Comparison of ENCODE assay signal across 23 cellular contexts in genomic region chr15:38503497-38503896, GRCh38. TPM values are rescaled to one million over a fixed set of nuclear protein-coding genes. Genes with fewer than 3 reads are reported as not detected.
DNase-seq lines count a peak whose midpoint lies in the region; ATAC-seq lines count a peak whose summit lies in the region.
"Had no signal": no experiment of that assay in that cellular context is flagged by ENCODE, and none has a peak within 500 bp of the region (broad histone marks: within the 10 kb centered on the region; RNA-seq: fewer than 3 reads in every experiment).

No MANE protein-coding gene starts in this region.

- H3K27me3 Mint-ChIP-seq in activated CD4-positive, alpha-beta T cell treated with anti-CD3 and anti-CD28 coated beads, Interleukin-2, amount 10 ng/mL, durations not matched to agents 7 days and 5 days: no peaks in the 10 kb centered on the region
- no peaks in the 10 kb centered on the region for H3K27me3 Mint-ChIP-seq in T-cell
- no peaks in the 10 kb centered on the region for H3K27me3 Mint-ChIP-seq in central memory CD8-positive, alpha-beta T cell

- H3K27ac Mint-ChIP-seq in activated CD4-positive, alpha-beta T cell treated with anti-CD3 and anti-CD28 coated beads, Interleukin-2, amount 10 ng/mL, durations not matched to agents 7 days and 5 days: peak overlapping the region; percentile 25
- peak overlapping the region; percentile 2 to 19 for H3K27ac Mint-ChIP-seq in T-cell
- H3K27ac Mint-ChIP-seq in central memory CD8-positive, alpha-beta T cell (ENCODE audit: low read depth): peak overlapping the region; percentile 11

- H3K36me3 Mint-ChIP-seq in activated CD4-positive, alpha-beta T cell treated with anti-CD3 and anti-CD28 coated beads, Interleukin-2, amount 10 ng/mL, durations not matched to agents 7 days and 5 days (ENCODE audit: low read depth): peaks cover 94% of the 10 kb centered on the region
- H3K36me3 Mint-ChIP-seq in T-cell: peaks cover 82% of the 10 kb centered on the region
- peaks cover 92% of the 10 kb centered on the region for H3K36me3 Mint-ChIP-seq in central memory CD8-positive, alpha-beta T cell (ENCODE audit: insufficient read depth)

- H3K9me3 Mint-ChIP-seq in activated CD4-positive, alpha-beta T cell treated with anti-CD3 and anti-CD28 coated beads, Interleukin-2, amount 10 ng/mL, durations not matched to agents 7 days and 5 days: no peaks in the 10 kb centered on the region
- no peaks in the 10 kb centered on the region for H3K9me3 Mint-ChIP-seq in T-cell
- no peaks in the 10 kb centered on the region for H3K9me3 Mint-ChIP-seq in central memory CD8-positive, alpha-beta T cell

- H3K4me3 Mint-ChIP-seq in activated CD4-positive, alpha-beta T cell treated with anti-CD3 and anti-CD28 coated beads, Interleukin-2, amount 10 ng/mL, durations not matched to agents 7 days and 5 days: no peak overlapping the region
- H3K4me3 Mint-ChIP-seq in T-cell: no peak overlapping the region
- H3K4me3 Mint-ChIP-seq in central memory CD8-positive, alpha-beta T cell: no peak overlapping the region

- CTCF ChIA-PET in activated CD4-positive, alpha-beta T cell treated with anti-CD3 and anti-CD28 coated beads, Interleukin-2, amount 10 ng/mL, durations not matched to agents 7 days and 5 days (lab: Charles Lee): interaction anchor here (0.8 to 3.7 kb wide), 6 partner anchors 10 to 201 kb away, joined by 3 to 16 read pairs (median 4); no protein-coding TSS in a partner anchor
- CTCF ChIA-PET in T-cell (lab: Charles Lee): interaction anchor here (0.9 to 2.0 kb wide), 4 partner anchors 9 to 196 kb away, joined by 3 to 7 read pairs (median 5); no protein-coding TSS in a partner anchor

- ATAC-seq in T-cell (replicated peaks in 1 of 4) (no peak), GM21526 (IDR thresholded peaks at IDR 0.05; ENCODE audit: low FRiP score, unreplicated experiment) (no peak)
- ATAC-seq in central memory CD8-positive, alpha-beta T cell (replicated peaks; ENCODE audit: extremely low read depth, poor library complexity, severe bottlenecking): no peak
- ATAC-seq: HCT116, right cardiac atrium had no signal

- DNase-seq in activated CD4-positive, alpha-beta T cell treated with anti-CD3 and anti-CD28 coated beads, Interleukin-2, amount 10 ng/mL, durations not matched to agents 7 days and 5 days: no peak
- no peak for DNase-seq in activated CD4-positive, alpha-beta T cell treated with anti-CD3 and anti-CD28 coated beads, Interleukin-2, amount 50 U/mL, for 4 hours
- DNase-seq in NCI-H1436 (lab: John Stamatoyannopoulos, UW): peak; percentile 70
- no peak for DNase-seq in T-cell
- no peak for DNase-seq in central memory CD8-positive, alpha-beta T cell (ENCODE audit: low spot score in 2 of 2)
- DNase-seq in kidney glomerular epithelial cell (lab: John Stamatoyannopoulos, UW): no peak
- DNase-seq: activated CD4-positive, CD25-positive, alpha-beta regulatory T cell; activated CD8-positive, alpha-beta memory T cell treated with anti-CD3 and anti-CD28 coated beads for 24 hours; Caco-2; dermis blood vessel endothelial cell; DND-41; esophagus squamous epithelium; MM.1S; NCI-H1694 treated with DMSO at 0.1 percent for 48 hours; NCI-H446; NCI-H82; right cardiac atrium; spleen; substantia nigra; T-helper 1 cell; upper lobe of left lung had no signal

- POLR2A ChIA-PET in activated CD4-positive, alpha-beta T cell treated with anti-CD3 and anti-CD28 coated beads, Interleukin-2, amount 10 ng/mL, durations not matched to agents 7 days and 5 days (lab: Charles Lee): no interaction called here
- POLR2A ChIA-PET in T-cell (lab: Charles Lee): interaction anchor here (0.6 to 1.5 kb wide), 3 partner anchors 10 to 15 kb away, joined by 3 to 4 read pairs (median 3); no protein-coding TSS in a partner anchor

- H3K4me1 Mint-ChIP-seq in activated CD4-positive, alpha-beta T cell treated with anti-CD3 and anti-CD28 coated beads, Interleukin-2, amount 10 ng/mL, durations not matched to agents 7 days and 5 days: peaks cover 28% of the 10 kb centered on the region
- H3K4me1 Mint-ChIP-seq in T-cell: peaks cover 3 to 9% (median 5%) of the 10 kb centered on the region in 3 donors
- no peaks in the 10 kb centered on the region for H3K4me1 Mint-ChIP-seq in central memory CD8-positive, alpha-beta T cell

RNA-seq across cellular contexts. Expression of gene FAM98B, which starts 49.6 kb away (rescaled TPM):
- total RNA-seq in activated CD4-positive, alpha-beta T cell treated with anti-CD3 and anti-CD28 coated beads, Interleukin-2, amount 10 ng/mL, durations not matched to agents 7 days and 5 days: 10 to 100 TPM; 34.7 to 42.9 TPM
- 10 to 100 TPM; 15.1 to 24.4 (median 20.6) TPM for total RNA-seq in T-cell
